8 cellular contexts compared by ENCODE assay signal in genomic region chr6:13573669-13574110, GRCh38. TPM values are rescaled to one million over a fixed set of nuclear protein-coding genes. Genes with fewer than 3 reads are reported as not detected.
DNase-seq lines count a peak whose midpoint lies in the region; ATAC-seq and TF ChIP-seq lines count a peak whose summit lies in the region.

No MANE protein-coding gene starts in this region.

- no peak for ATAC-seq in natural killer cell treated with Interleukin-12 subunit alpha and Interleukin-12 subunit beta and Interleukin-15 and Interleukin-18, amount 100 ng/mL, for 72 hours
- no peak for ATAC-seq in GM19395 (IDR thresholded peaks at IDR 0.05; ENCODE audit: unreplicated experiment)

- intact Hi-C loops in vagina (cut with DNase I): no loop called here

- H3K27me3 ChIP-seq in HUES6 (ENCODE audit: control insufficient read depth, insufficient read depth, low read length) (no peaks in the 10 kb centered on the region), vagina (no peaks in the 10 kb centered on the region)

- peak overlapping the region; percentile 74 for H3K9ac ChIP-seq in HUES6 (ENCODE audit: low read length)

- peak overlapping the region; percentile 97 for H3K4me3 Mint-ChIP-seq in activated CD4-positive, alpha-beta memory T cell treated with anti-CD3 and anti-CD28 coated beads, Interleukin-2, amount 10 ng/mL, durations not matched to agents 7 days and 5 days
- H3K4me3 Mint-ChIP-seq in natural killer cell treated with Interleukin-12 subunit alpha and Interleukin-12 subunit beta and Interleukin-15 and Interleukin-18, amount 100 ng/mL, for 72 hours: peak overlapping the region; percentile 94

- H3K4me1 ChIP-seq in HUES6 (ENCODE audit: control insufficient read depth, insufficient read depth, low read length): peaks cover 6% of the 10 kb centered on the region
- peaks cover 11% of the 10 kb centered on the region for H3K4me1 ChIP-seq in vagina

- no peak for TF ChIP-seq CTCF in vagina (IDR thresholded peaks at IDR 0.05)

- H3K27ac ChIP-seq in HUES6 (ENCODE audit: low read depth, low read length): peak overlapping the region; percentile 43; the same call in 1 of the 2 replicates
- H3K27ac ChIP-seq in vagina: peak overlapping the region; percentile 94

- H3K9me3 Mint-ChIP-seq in activated CD4-positive, alpha-beta memory T cell treated with anti-CD3 and anti-CD28 coated beads, Interleukin-2, amount 10 ng/mL, durations not matched to agents 7 days and 5 days: peaks cover 5% of the 10 kb centered on the region
- H3K9me3 Mint-ChIP-seq in natural killer cell treated with Interleukin-12 subunit alpha and Interleukin-12 subunit beta and Interleukin-15 and Interleukin-18, amount 100 ng/mL, for 72 hours: no peaks in the 10 kb centered on the region

- peak overlapping the region; percentile 71 for H3K27ac Mint-ChIP-seq in activated CD4-positive, alpha-beta memory T cell treated with anti-CD3 and anti-CD28 coated beads, Interleukin-2, amount 10 ng/mL, durations not matched to agents 7 days and 5 days
- peak overlapping the region; percentile 92 to 94 for H3K27ac Mint-ChIP-seq in natural killer cell treated with Interleukin-12 subunit alpha and Interleukin-12 subunit beta and Interleukin-15 and Interleukin-18, amount 100 ng/mL, for 72 hours

- peaks cover 28% of the 10 kb centered on the region for H3K4me1 Mint-ChIP-seq in activated CD4-positive, alpha-beta memory T cell treated with anti-CD3 and anti-CD28 coated beads, Interleukin-2, amount 10 ng/mL, durations not matched to agents 7 days and 5 days
- peaks cover 13 to 17% of the 10 kb centered on the region in 2 donors for H3K4me1 Mint-ChIP-seq in natural killer cell treated with Interleukin-12 subunit alpha and Interleukin-12 subunit beta and Interleukin-15 and Interleukin-18, amount 100 ng/mL, for 72 hours (ENCODE audit: low read depth in 2 of 2)

- TF ChIP-seq POLR2A in vagina (IDR thresholded peaks at IDR 0.05): no peak

- CTCF ChIA-PET in activated CD4-positive, alpha-beta memory T cell treated with anti-CD3 and anti-CD28 coated beads, Interleukin-2, amount 10 ng/mL, durations not matched to agents 7 days and 5 days (lab: Charles Lee): interaction anchor here (1.0 to 2.9 kb wide), 17 partner anchors 13 to 494 kb away, joined by 3 to 49 read pairs (median 9); partner anchors contain the start of genes MCUR1, NOL7 and TBC1D7

- peaks cover 6% of the 10 kb centered on the region for H3K36me3 Mint-ChIP-seq in activated CD4-positive, alpha-beta memory T cell treated with anti-CD3 and anti-CD28 coated beads, Interleukin-2, amount 10 ng/mL, durations not matched to agents 7 days and 5 days (ENCODE audit: low read depth)
- no peaks in the 10 kb centered on the region for H3K36me3 Mint-ChIP-seq in natural killer cell treated with Interleukin-12 subunit alpha and Interleukin-12 subunit beta and Interleukin-15 and Interleukin-18, amount 100 ng/mL, for 72 hours

- DNase-seq in COLO668 (lab: John Stamatoyannopoulos, UW; ENCODE audit: unreplicated experiment): peak; percentile 18
- DNase-seq in activated CD4-positive, alpha-beta memory T cell treated with anti-CD3 and anti-CD28 coated beads, Interleukin-2, amount 10 ng/mL, durations not matched to agents 7 days and 5 days: peak; percentile 18
- peak; percentile 30 for DNase-seq in fibroblast of peridontal ligament (ENCODE audit: extremely low read depth)
- no peak for DNase-seq in natural killer cell treated with Interleukin-12 subunit alpha and Interleukin-12 subunit beta and Interleukin-15 and Interleukin-18, amount 100 ng/mL, for 72 hours (ENCODE audit: low spot score)
- DNase-seq in vagina (ENCODE audit: extremely low spot score in 2 of 2): no peak
- no peak for DNase-seq in activated gamma-delta T cell (lab: John Stamatoyannopoulos, UW)

- POLR2A ChIA-PET in activated CD4-positive, alpha-beta memory T cell treated with anti-CD3 and anti-CD28 coated beads, Interleukin-2, amount 10 ng/mL, durations not matched to agents 7 days and 5 days (lab: Charles Lee): interaction anchor here (0.7 to 3.9 kb wide), 13 partner anchors 10 to 245 kb away, joined by 4 to 104 read pairs (median 6); partner anchors contain the start of genes GFOD1, NOL7, RANBP9 and TBC1D7

- H3K9me3 ChIP-seq in HUES6 (ENCODE audit: control insufficient read depth, insufficient read depth, low read depth, low read length) (no peaks in the 10 kb centered on the region), vagina (no peaks in the 10 kb centered on the region)

- H3K27me3 Mint-ChIP-seq in activated CD4-positive, alpha-beta memory T cell treated with anti-CD3 and anti-CD28 coated beads, Interleukin-2, amount 10 ng/mL, durations not matched to agents 7 days and 5 days: peaks cover 2% of the 10 kb centered on the region
- peaks cover 2 to 3% of the 10 kb centered on the region in 2 donors for H3K27me3 Mint-ChIP-seq in natural killer cell treated with Interleukin-12 subunit alpha and Interleukin-12 subunit beta and Interleukin-15 and Interleukin-18, amount 100 ng/mL, for 72 hours

- H3K36me3 ChIP-seq in HUES6 (ENCODE audit: control insufficient read depth, insufficient read depth, low read length) (no peaks in the 10 kb centered on the region), vagina (no peaks in the 10 kb centered on the region)

- H3K4me3 ChIP-seq in HUES6 (ENCODE audit: low read depth, low read length) (peak overlapping the region; percentile 92), vagina (peak overlapping the region; percentile 82 to 91)

RNA-seq across cellular contexts. Expression of gene SIRT5, which starts 0.7 kb away (rescaled TPM):
- 10 to 100 TPM; 10.0 to 10.5 TPM for total RNA-seq in activated CD4-positive, alpha-beta memory T cell treated with anti-CD3 and anti-CD28 coated beads, Interleukin-2, amount 10 ng/mL, durations not matched to agents 7 days and 5 days
- total RNA-seq in natural killer cell treated with Interleukin-12 subunit alpha and Interleukin-12 subunit beta and Interleukin-15 and Interleukin-18, amount 100 ng/mL, for 72 hours: 1 to 10 TPM; 4.7 to 6.9 TPM
- total RNA-seq in vagina: 7.1 TPM

RNA-seq across cellular contexts. Expression of gene NOL7, which starts 41.4 kb away (rescaled TPM):
- 10 to 100 TPM; 54.0 to 57.8 TPM for total RNA-seq in activated CD4-positive, alpha-beta memory T cell treated with anti-CD3 and anti-CD28 coated beads, Interleukin-2, amount 10 ng/mL, durations not matched to agents 7 days and 5 days
- 100 to 1,000 TPM in 1 of 2 donors, 10 to 100 TPM in 1; 62.6 to 102 TPM for total RNA-seq in natural killer cell treated with Interleukin-12 subunit alpha and Interleukin-12 subunit beta and Interleukin-15 and Interleukin-18, amount 100 ng/mL, for 72 hours
- total RNA-seq in vagina: 67.0 TPM

Comparison
In these comparisons a context has a peak if more than half of its experiments do, and no peak if none do; other contexts are left out.
1. DNase-seq: peak in COLO668 (single experiment), activated CD4-positive, alpha-beta memory T cell treated with anti-CD3 and anti-CD28 coated beads, Interleukin-2, amount 10 ng/mL, durations not matched to agents 7 days and 5 days (single experiment) and fibroblast of peridontal ligament (single experiment); none in natural killer cell treated with Interleukin-12 subunit alpha and Interleukin-12 subunit beta and Interleukin-15 and Interleukin-18, amount 100 ng/mL, for 72 hours (single experiment), vagina (0 of 2) and activated gamma-delta T cell (single experiment).